In genomic region chr3:18405141-18405540, GRCh38 we compare ENCODE assay signal across 1 cellular context.
TF ChIP-seq lines count a peak whose summit lies in the region.

No MANE protein-coding gene starts in this region.

TF ChIP-seq in HepG2, 621 proteins besides CTCF, POLR2A, EP300 and RAD21:
- TF ChIP-seq HMGXB3 (CRISPR knock-in tag; IDR thresholded peaks at IDR 0.05; ENCODE audit: borderline replicate concordance) (no peak), ZNF451 (CRISPR knock-in tag; IDR thresholded peaks at IDR 0.05) (no peak), AKAP8 (CRISPR knock-in tag; IDR thresholded peaks at IDR 0.05) (no peak), ZMYM4 (CRISPR knock-in tag; IDR thresholded peaks at IDR 0.05) (no peak), ATAD3A (CRISPR knock-in tag; IDR thresholded peaks at IDR 0.05) (no peak), ZNF251 (CRISPR knock-in tag; IDR thresholded peaks at IDR 0.05) (no peak), HBP1 (CRISPR knock-in tag; IDR thresholded peaks at IDR 0.05; ENCODE audit: low read depth) (no peak), TP53 (CRISPR knock-in tag; conservative IDR thresholded peaks at IDR 0.05) (no peak), ZFP82 (CRISPR knock-in tag; IDR thresholded peaks at IDR 0.05; ENCODE audit: borderline replicate concordance) (no peak), ZBTB37 (CRISPR knock-in tag; IDR thresholded peaks at IDR 0.05) (no peak)
